Comparison of ENCODE assay signal across 8 cellular contexts in the genomic region with DNA sequence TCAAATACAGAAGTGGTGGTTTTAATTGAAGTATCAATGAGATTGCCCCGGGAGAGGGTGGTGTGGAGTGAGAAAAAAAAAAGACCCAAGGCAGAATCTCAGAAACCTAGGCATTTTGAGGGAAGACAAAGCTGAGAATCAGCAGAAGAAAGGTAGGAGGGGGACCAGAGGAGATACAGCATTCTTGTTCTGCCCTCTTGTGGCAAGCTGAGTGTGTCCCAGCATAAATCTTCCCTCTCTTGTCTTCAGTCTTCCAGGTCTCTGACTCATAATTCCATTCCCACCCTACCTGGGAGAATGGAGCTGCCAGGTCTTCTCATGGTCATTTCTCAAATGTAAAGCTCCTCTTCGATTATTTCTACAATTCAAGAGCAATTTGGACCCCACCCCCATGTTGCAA. TPM values are rescaled to one million over a fixed set of nuclear protein-coding genes. Genes with fewer than 3 reads are reported as not detected.
A peak's percentile ranks its signal among the peaks of the same experiment; 100 is the strongest.
DNase-seq lines count a peak whose midpoint lies in the region; TF ChIP-seq lines count a peak whose summit lies in the region.

No MANE protein-coding gene starts in this region.

- DNase-seq in AG09319 (ENCODE audit: extremely low read depth, low read depth) (peak; percentile 8), H7 (peak; percentile 23), RPMI8226 (peak; percentile 2), glomerular endothelial cell (ENCODE audit: extremely low read depth, low read depth, low spot score) (peak; percentile 4), type B pancreatic cell (ENCODE audit: extremely low spot score, unreplicated experiment) (no peak), middle frontal gyrus (ENCODE audit: extremely low spot score, low spot score) (no peak), T-helper 9 cell (no peak)
- DNase-seq in activated effector memory CD4-positive, alpha-beta T cell treated with Interleukin-2 at 50 U/mL for 16 hours, result no peak

- no peaks in the 10 kb centered on the region for H3K27me3 ChIP-seq in H7 (ENCODE audit: control insufficient read depth, insufficient read depth, low read length)

- TF ChIP-seq CTCF in AG09319 (IDR thresholded peaks at IDR 0.05; ENCODE audit: low read depth, low read length) (peak; percentile 58), type B pancreatic cell (conservative IDR thresholded peaks at IDR 0.05) (peak; percentile 65)

- peaks cover 24% of the 10 kb centered on the region for H3K36me3 Mint-ChIP-seq in type B pancreatic cell

- no peaks in the 10 kb centered on the region for H3K27me3 Mint-ChIP-seq in type B pancreatic cell

- H3K4me3 Mint-ChIP-seq in type B pancreatic cell, result no peak overlapping the region

- H3K27ac Mint-ChIP-seq in type B pancreatic cell, result no peak overlapping the region

- no peaks in the 10 kb centered on the region for H3K4me1 Mint-ChIP-seq in type B pancreatic cell (ENCODE audit: unreplicated experiment)

- no peaks in the 10 kb centered on the region; the same call in none of the 2 replicates for H3K36me3 ChIP-seq in H7 (replicated peaks; ENCODE audit: control insufficient read depth, insufficient read depth, low read length)

- no peak overlapping the region for H3K4me3 ChIP-seq in H7 (ENCODE audit: insufficient read depth, low read depth, low read length)

- H3K9me3 Mint-ChIP-seq in type B pancreatic cell, result peaks cover 9% of the 10 kb centered on the region

RNA-seq across cellular contexts. Expression of a gene that starts 32.7 kb away (rescaled TPM):
- 109 and 122 TPM in 2 replicates for total RNA-seq in H7 (2014; rRNA removed; shearing (Covaris generic))
- total RNA-seq in glomerular endothelial cell (215 and 249 TPM in 2 replicates), type B pancreatic cell (ENCODE audit: low replicate concordance) (246 and 278 TPM in 2 replicates)

Comparison
In these comparisons a context has a peak if more than half of its experiments do, and no peak if none do; other contexts are left out.
1. DNase-seq: peak in AG09319 (single experiment), H7 (single experiment), RPMI8226 (single experiment) and glomerular endothelial cell (single experiment); none in type B pancreatic cell (single experiment), middle frontal gyrus (single experiment), T-helper 9 cell (single experiment) and activated effector memory CD4-positive, alpha-beta T cell treated with Interleukin-2 at 50 U/mL for 16 hours (single experiment).